12 cellular contexts compared by ENCODE assay signal in the genomic region with DNA sequence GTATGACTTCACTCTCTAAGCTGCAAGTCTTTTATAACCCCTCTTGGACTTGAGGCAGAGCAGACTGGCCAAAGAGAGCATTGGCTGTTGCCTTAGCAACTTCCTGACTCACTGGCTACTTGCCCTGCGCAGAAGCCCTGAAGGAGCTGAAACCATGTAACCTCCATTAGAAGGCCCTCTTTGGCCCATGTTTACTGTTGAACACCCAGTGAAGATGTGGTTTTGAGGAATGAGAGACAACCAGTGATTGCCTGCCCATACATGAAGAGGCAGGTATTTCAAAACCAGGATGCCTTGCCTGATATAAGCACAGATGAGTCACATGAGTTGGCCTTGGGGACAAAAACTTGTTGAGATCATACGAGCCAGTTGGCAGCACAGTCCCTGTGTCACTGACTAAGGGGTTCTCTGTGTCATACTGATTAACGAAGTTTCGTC.
DNase-seq lines count a peak whose midpoint lies in the region; ATAC-seq and TF ChIP-seq lines count a peak whose summit lies in the region.
"Had no signal": no experiment of that assay in that cellular context is flagged by ENCODE, and none has a peak within 500 bp of the region (broad histone marks: within the 10 kb centered on the region; RNA-seq: fewer than 3 reads in every experiment).

No MANE protein-coding gene starts in this region.

- H3K4me3 ChIP-seq in fibroblast of the aortic adventitia (ENCODE audit: low read depth, low read length), result no peak overlapping the region

- POLR2A ChIA-PET in GM10248 (lab: Yijun Ruan, JAX), result no interaction called here

- DNase-seq in EL (peak; percentile 60), RPMI7951 (ENCODE audit: low read depth) (peak; percentile 87), fibroblast of the aortic adventitia (ENCODE audit: low read depth) (peak; percentile 93), sciatic nerve (ENCODE audit: low spot score) (no peak), iPS-NIHi7 (ENCODE audit: extremely low spot score) (no peak), GM10248 (ENCODE audit: extremely low spot score) (no peak)
- DNase-seq in central memory CD4-positive, alpha-beta T cell, result no peak
- DNase-seq: activated CD4-positive, alpha-beta T cell treated with anti-CD3 and anti-CD28 coated beads, Interleukin-2, amount 50 U/mL, for 4 hours; NCI-H1694; SHP77; stimulated activated CD4-positive, alpha-beta T cell treated with anti-CD3 and anti-CD28 coated beads, Interleukin-1b, Interleukin-23, amount 100 ng/mL, for 48 hours had no signal

- intact Hi-C loops in sciatic nerve (cut with DNase I), result no loop called here

- ATAC-seq in sciatic nerve (peak; percentile 93), GM18909 (IDR thresholded peaks at IDR 0.05; ENCODE audit: poor library complexity, unreplicated experiment) (no peak)

- CTCF ChIA-PET in GM10248 (lab: Yijun Ruan, JAX), result no interaction called here

- no peak for TF ChIP-seq CTCF in fibroblast of the aortic adventitia (IDR thresholded peaks at IDR 0.05; ENCODE audit: insufficient read depth, low read length)
- TF ChIP-seq CTCF in GM10248 (IDR thresholded peaks at IDR 0.05; ENCODE audit: control extremely low read depth, extremely low read depth, low read depth, missing control alignments), result no peak

Comparison
In these comparisons a context has a peak if more than half of its experiments do, and no peak if none do; other contexts are left out.
1. DNase-seq: peak in EL (single experiment), RPMI7951 (single experiment) and fibroblast of the aortic adventitia (single experiment); none in sciatic nerve (single experiment), central memory CD4-positive, alpha-beta T cell (single experiment), iPS-NIHi7 (single experiment) and GM10248 (single experiment).